21 cellular contexts compared by ENCODE assay signal in genomic region chr5:107398703-107399102, GRCh38.
DNase-seq lines count a peak whose midpoint lies in the region; ATAC-seq, FAIRE-seq and TF ChIP-seq lines count a peak whose summit lies in the region.
"Had no signal": no experiment of that assay in that cellular context is flagged by ENCODE, and none has a peak within 500 bp of the region (broad histone marks: within the 10 kb centered on the region; RNA-seq: fewer than 3 reads in every experiment).

No MANE protein-coding gene starts in this region.

- H3K9ac ChIP-seq in H9 (ENCODE audit: extremely low read depth, insufficient read length, low read length) (no peak overlapping the region), astrocyte (ENCODE audit: low read length) (no peak overlapping the region), neural progenitor cell (no peak overlapping the region)
- H3K9ac ChIP-seq: BLaER1 treated with 17β-estradiol and CSF1 and Interleukin-3, amounts not matched to agents 10 nM and 100 nM had no signal

- no peak overlapping the region for H2BK12ac ChIP-seq in H9 (ENCODE audit: insufficient read length, low read depth, low read length)

- no peak overlapping the region for H3K23ac ChIP-seq in H9 (ENCODE audit: insufficient read length, low read depth, low read length)

- H2BK20ac ChIP-seq in H9 (ENCODE audit: low read depth, low read length, poor library complexity, severe bottlenecking) = no peak overlapping the region

- H2BK15ac ChIP-seq in H9 (ENCODE audit: low read depth, low read length) = no peak overlapping the region

- peaks cover 8% of the 10 kb centered on the region; the same call in 1 of the 2 replicates for H3K4me1 ChIP-seq in H9 (ENCODE audit: insufficient read depth, low read length)
- peaks cover 10% of the 10 kb centered on the region for H3K4me1 ChIP-seq in astrocyte (ENCODE audit: insufficient read depth, low read length)
- H3K4me1 ChIP-seq in neural progenitor cell = peaks cover 61% of the 10 kb centered on the region

- ATAC-seq in stimulated activated memory B cell treated with anti-CD40 and anti-IgM and Interleukin-4, amounts not matched to agents 10 μg/mL and 1 μg/mL and 100 μg/mL, for 72 hours = no peak
- no peak for ATAC-seq in HG03457 (IDR thresholded peaks at IDR 0.05; ENCODE audit: unreplicated experiment)

- 0 out of 7 replicates have a peak, but pooled peaks cover 0 to 4% (median 0%) of the 10 kb centered on the region in 3 experiments for H3K36me3 Mint-ChIP-seq in H9 (ENCODE audit: insufficient read depth in 1 of 3, low read depth in 3 of 3)
- H3K36me3 Mint-ChIP-seq in astrocyte (ENCODE audit: low read depth, unreplicated experiment) = peaks cover 4% of the 10 kb centered on the region
- peaks cover 15% of the 10 kb centered on the region for H3K36me3 Mint-ChIP-seq in neural progenitor cell
- H3K36me3 Mint-ChIP-seq in stimulated activated memory B cell treated with anti-CD40 and anti-IgM and Interleukin-4, amounts not matched to agents 10 μg/mL and 1 μg/mL and 100 μg/mL, for 72 hours = no peaks in the 10 kb centered on the region
- H3K36me3 Mint-ChIP-seq: CD4-positive, alpha-beta memory T cell had no signal

- H3K4me3 ChIP-seq in astrocyte (ENCODE audit: insufficient read depth, low read depth, low read length) (no peak overlapping the region), neural progenitor cell (no peak overlapping the region)
- H3K4me3 ChIP-seq: BLaER1 treated with 17β-estradiol and CSF1 and Interleukin-3, amounts not matched to agents 10 nM and 100 nM had no signal

- H3K79me2 ChIP-seq in H9 (ENCODE audit: insufficient read depth, low read length) (no peaks in the 10 kb centered on the region), astrocyte (ENCODE audit: insufficient read depth, low read length) (no peaks in the 10 kb centered on the region), neural progenitor cell (ENCODE audit: low read depth) (peaks cover 100% of the 10 kb centered on the region)

- H3K36me3 ChIP-seq in astrocyte (ENCODE audit: insufficient read depth, low read length) = no peaks in the 10 kb centered on the region
- H3K36me3 ChIP-seq in neural progenitor cell = no peaks in the 10 kb centered on the region
- H3K36me3 ChIP-seq: BLaER1 treated with 17β-estradiol and CSF1 and Interleukin-3, amounts not matched to agents 10 nM and 100 nM had no signal

- no peak overlapping the region for H3K18ac ChIP-seq in H9 (ENCODE audit: insufficient read length, low read depth, low read length)

- H3K27me3 Mint-ChIP-seq in H9 (ENCODE audit: low read depth) (no peaks in the 10 kb centered on the region), astrocyte (ENCODE audit: low read depth, unreplicated experiment) (no peaks in the 10 kb centered on the region), neural progenitor cell (ENCODE audit: insufficient read depth, low read depth) (peaks cover 2% of the 10 kb centered on the region)
- H3K27me3 Mint-ChIP-seq in stimulated activated memory B cell treated with anti-CD40 and anti-IgM and Interleukin-4, amounts not matched to agents 10 μg/mL and 1 μg/mL and 100 μg/mL, for 72 hours = peaks cover 27% of the 10 kb centered on the region
- H3K27me3 Mint-ChIP-seq: CD4-positive, alpha-beta memory T cell had no signal

- WGBS in H9 (ENCODE audit: extremely low coverage, insufficient read length, low lambda C conversion rate) = no CpG with 5 or more reads among the region's 3 CpGs

- H3K9me3 ChIP-seq in H9 (ENCODE audit: control insufficient read depth, low read depth, low read length) = no peaks in the 10 kb centered on the region
- no peaks in the 10 kb centered on the region for H3K9me3 ChIP-seq in astrocyte (ENCODE audit: insufficient read depth, low read depth, low read length)
- H3K9me3 ChIP-seq in neural progenitor cell (ENCODE audit: low read depth) = no peaks in the 10 kb centered on the region

- H2AFZ ChIP-seq in H9 (ENCODE audit: low read length) (no peak overlapping the region), astrocyte (ENCODE audit: low read depth, low read length) (no peak overlapping the region), neural progenitor cell (replicated peaks) (no peak overlapping the region)

- H2BK120ac ChIP-seq in H9 (ENCODE audit: low read depth, low read length, poor library complexity, severe bottlenecking) = no peak overlapping the region

- H3K9me3 Mint-ChIP-seq in H9 (no peaks in the 10 kb centered on the region; a peak in 1 of 5 replicates), astrocyte (ENCODE audit: unreplicated experiment) (no peaks in the 10 kb centered on the region), neural progenitor cell (peaks cover 4% of the 10 kb centered on the region)
- no peaks in the 10 kb centered on the region for H3K9me3 Mint-ChIP-seq in stimulated activated memory B cell treated with anti-CD40 and anti-IgM and Interleukin-4, amounts not matched to agents 10 μg/mL and 1 μg/mL and 100 μg/mL, for 72 hours
- H3K9me3 Mint-ChIP-seq: CD4-positive, alpha-beta memory T cell; CD8-positive, alpha-beta memory T cell had no signal

- no peak overlapping the region for H3K4me3 Mint-ChIP-seq in H9
- H3K4me3 Mint-ChIP-seq in astrocyte (ENCODE audit: unreplicated experiment) = no peak overlapping the region
- H3K4me3 Mint-ChIP-seq in neural progenitor cell = no peak overlapping the region
- no peak overlapping the region for H3K4me3 Mint-ChIP-seq in stimulated activated memory B cell treated with anti-CD40 and anti-IgM and Interleukin-4, amounts not matched to agents 10 μg/mL and 1 μg/mL and 100 μg/mL, for 72 hours
- H3K4me3 Mint-ChIP-seq: B cell; CD4-positive, alpha-beta memory T cell; CD8-positive, alpha-beta memory T cell had no signal

- H2AK5ac ChIP-seq in H9 (ENCODE audit: insufficient read length, low read length) = no peak overlapping the region

- H4K8ac ChIP-seq in H9 (replicated peaks; ENCODE audit: insufficient read length, low read depth, low read length) = no peak overlapping the region

- no peak overlapping the region for H4K5ac ChIP-seq in H9 (ENCODE audit: insufficient read length, low read depth, low read length)

- no peak for FAIRE-seq in astrocyte (lab: Jason Lieb, UNC)
- FAIRE-seq: A204.1, D721Med, G401.6, GM12891, GM19239 had no signal

- H3K4me2 ChIP-seq in H9 (ENCODE audit: insufficient read depth, insufficient read length, low read length) = no peak overlapping the region
- no peak overlapping the region for H3K4me2 ChIP-seq in astrocyte (ENCODE audit: low read length)
- no peak overlapping the region for H3K4me2 ChIP-seq in neural progenitor cell
- H3K4me2 ChIP-seq: BLaER1 treated with 17β-estradiol and CSF1 and Interleukin-3, amounts not matched to agents 10 nM and 100 nM had no signal

- H3F3A ChIP-seq in neural progenitor cell (ENCODE audit: low read depth) = peaks cover 21% of the 10 kb centered on the region

- no peak for DNase-seq in H9
- DNase-seq in astrocyte (ENCODE audit: low read depth) = no peak
- no peak for DNase-seq in neural progenitor cell (ENCODE audit: low spot score)
- DNase-seq in stimulated activated CD4-positive, alpha-beta T cell treated with anti-CD3 and anti-CD28 coated beads, Interleukin-1b, Interleukin-23, amount 100 ng/mL, for 48 hours = no peak
- DNase-seq: 8988T; ACHN; CD4-positive, alpha-beta memory T cell; CD8-positive, alpha-beta memory T cell; COR-L47; DMS79 treated with DMSO at 0.1 percent for 48 hours; GF-D8 had no signal

- H3T11ph ChIP-seq in H9 (ENCODE audit: low read length) = no peak overlapping the region

- H4K91ac ChIP-seq in H9 (ENCODE audit: insufficient read length, low read depth, low read length) = no peak overlapping the region

- H4K20me1 ChIP-seq in H9 (ENCODE audit: control insufficient read depth, insufficient read depth, insufficient read length) (no peaks in the 10 kb centered on the region), astrocyte (ENCODE audit: insufficient read depth, low read length) (no peaks in the 10 kb centered on the region), neural progenitor cell (ENCODE audit: low read depth) (peaks cover 100% of the 10 kb centered on the region)
- H4K20me1 ChIP-seq: BLaER1 treated with 17β-estradiol and CSF1 and Interleukin-3, amounts not matched to agents 10 nM and 100 nM had no signal

- H3K4me1 Mint-ChIP-seq in H9 (peaks cover 72 to 79% of the 10 kb centered on the region in 2 experiments), astrocyte (ENCODE audit: low read depth, unreplicated experiment) (peaks cover 41% of the 10 kb centered on the region), neural progenitor cell (peaks cover 71% of the 10 kb centered on the region)
- peaks cover 11% of the 10 kb centered on the region for H3K4me1 Mint-ChIP-seq in stimulated activated memory B cell treated with anti-CD40 and anti-IgM and Interleukin-4, amounts not matched to agents 10 μg/mL and 1 μg/mL and 100 μg/mL, for 72 hours
- H3K4me1 Mint-ChIP-seq: B cell; CD4-positive, alpha-beta memory T cell had no signal

- no peak overlapping the region for H2BK5ac ChIP-seq in H9 (ENCODE audit: insufficient read length, low read length)

- no peak overlapping the region for H3K56ac ChIP-seq in H9 (ENCODE audit: insufficient read length, low read depth, low read length)

- TF ChIP-seq CTCF in H9 (conservative IDR thresholded peaks at IDR 0.05) = no peak
- no peak for TF ChIP-seq CTCF in astrocyte (IDR thresholded peaks at IDR 0.05; ENCODE audit: insufficient read depth, low read depth, low read length)
- TF ChIP-seq CTCF in neural progenitor cell (IDR thresholded peaks at IDR 0.05) = no peak

- H3K27me3 ChIP-seq in H9 (ENCODE audit: insufficient read depth, low read length) (no peaks in the 10 kb centered on the region), astrocyte (ENCODE audit: insufficient read depth, low read length) (no peaks in the 10 kb centered on the region), neural progenitor cell (no peaks in the 10 kb centered on the region)
- H3K27me3 ChIP-seq: BLaER1 treated with 17β-estradiol and CSF1 and Interleukin-3, amounts not matched to agents 10 nM and 100 nM had no signal

- H3K23me2 ChIP-seq in H9 (ENCODE audit: insufficient read length, low read depth, low read length, poor library complexity, severe bottlenecking) = no peaks in the 10 kb centered on the region

- H3K27ac Mint-ChIP-seq in H9 = peak overlapping the region in 2 of 3 experiments; percentile 8 to 16; a peak in 1 of 7 replicates
- H3K27ac Mint-ChIP-seq in astrocyte (ENCODE audit: unreplicated experiment) = peak overlapping the region; percentile 38
- H3K27ac Mint-ChIP-seq in neural progenitor cell = no peak overlapping the region
- H3K27ac Mint-ChIP-seq in stimulated activated memory B cell treated with anti-CD40 and anti-IgM and Interleukin-4, amounts not matched to agents 10 μg/mL and 1 μg/mL and 100 μg/mL, for 72 hours = no peak overlapping the region
- H3K27ac Mint-ChIP-seq: B cell; CD4-positive, alpha-beta memory T cell had no signal

- no peak overlapping the region for H3K4ac ChIP-seq in H9 (ENCODE audit: low read depth, low read length)

- H3K79me1 ChIP-seq in H9 (ENCODE audit: insufficient read depth, low read depth, low read length, poor library complexity, severe bottlenecking) = no peaks in the 10 kb centered on the region

- H3K14ac ChIP-seq in H9 (ENCODE audit: insufficient read depth, low read length) = no peak overlapping the region

- H3K27ac ChIP-seq in H9 (ENCODE audit: insufficient read length, low read depth, low read length) = no peak overlapping the region
- H3K27ac ChIP-seq in astrocyte (ENCODE audit: low read depth, low read length) = no peak overlapping the region
- peak overlapping the region; percentile 42 for H3K27ac ChIP-seq in neural progenitor cell
- H3K27ac ChIP-seq: BLaER1 treated with 17β-estradiol and CSF1 and Interleukin-3, amounts not matched to agents 10 nM and 100 nM; C4-2B had no signal

Comparison
In these comparisons a context has a peak if more than half of its experiments do, and no peak if none do; other contexts are left out.
1. H3K27ac Mint-ChIP-seq: peak in H9 (2 of 3) and astrocyte (single experiment); none in neural progenitor cell (single experiment) and stimulated activated memory B cell treated with anti-CD40 and anti-IgM and Interleukin-4, amounts not matched to agents 10 μg/mL and 1 μg/mL and 100 μg/mL, for 72 hours (single experiment).